In the genomic region with DNA sequence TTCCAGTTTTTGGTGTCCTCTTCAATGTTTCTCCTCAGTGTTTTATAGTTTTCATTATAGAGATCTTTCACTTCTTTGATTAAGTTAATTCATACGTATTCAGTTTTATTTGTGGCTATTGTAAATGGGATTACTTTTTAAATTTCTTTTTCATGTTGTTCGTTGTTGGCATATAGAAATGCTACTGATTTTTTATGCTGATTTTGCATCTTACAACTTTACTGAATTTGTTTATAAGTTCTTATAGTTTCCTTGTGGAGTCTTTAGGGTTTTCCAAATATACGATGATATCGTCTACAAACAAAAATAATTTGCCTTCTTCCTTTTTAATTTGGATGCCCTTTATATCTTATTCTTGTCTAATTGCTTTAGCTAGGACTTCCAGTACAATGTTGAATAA, we compare ENCODE assay signal across 10 cellular contexts. TPM values are rescaled to one million over a fixed set of nuclear protein-coding genes. Genes with fewer than 3 reads are reported as not detected.
"Had no signal": no experiment of that assay in that cellular context is flagged by ENCODE, and none has a peak within 500 bp of the region (broad histone marks: within the 10 kb centered on the region; RNA-seq: fewer than 3 reads in every experiment).

No MANE protein-coding gene starts in this region.

- H3K9ac ChIP-seq: KMS-11 had no signal

- H3K4me3 ChIP-seq: GM23338 had no signal

- H3K4me3 Mint-ChIP-seq: GM23338, H9 had no signal

- H3K4me1 Mint-ChIP-seq: GM23338 had no signal

- ATAC-seq: GM23338 had no signal

- FAIRE-seq: H1, H54, HTR-8/SVneo had no signal

- DNase-seq: H9, HCEC 1CT, Karpas-422, KBM-7 had no signal

- H2AFZ ChIP-seq: GM23338 had no signal

- H3K27ac Mint-ChIP-seq: GM23338, H9 had no signal

- H3K4me2 ChIP-seq: GM23338, KMS-11 had no signal

- H3K27ac ChIP-seq: KMS-11 had no signal

RNA-seq across cellular contexts. Expression of a gene that starts 9.7 kb away (rescaled TPM):
- total RNA-seq: GM23338, H1, H9, HT-29 had no signal
- polyA plus RNA-seq: GM23338 had no signal

RNA-seq across cellular contexts. Expression of a gene that starts 13.5 kb away (rescaled TPM):
- total RNA-seq: HT-29 had no signal
